In genomic region chr13:97432232-97432916, GRCh38 we compare ENCODE assay signal across 8 cellular contexts. TPM values are rescaled to one million over a fixed set of nuclear protein-coding genes. Genes with fewer than 3 reads are reported as not detected.
DNase-seq lines count a peak whose midpoint lies in the region; ATAC-seq and TF ChIP-seq lines count a peak whose summit lies in the region.

No MANE protein-coding gene starts in this region.

- peaks cover 7 to 37% of the 10 kb centered on the region in 2 donors for H3K4me1 Mint-ChIP-seq in effector memory CD8-positive, alpha-beta T cell (ENCODE audit: low read depth in 2 of 2)
- peaks cover 52% of the 10 kb centered on the region for H3K4me1 Mint-ChIP-seq in neural crest cell

- no peak for TF ChIP-seq CTCF in neural crest cell (conservative IDR thresholded peaks at IDR 0.05)

- H3K9me3 Mint-ChIP-seq in effector memory CD8-positive, alpha-beta T cell: no peaks in the 10 kb centered on the region
- no peaks in the 10 kb centered on the region for H3K9me3 Mint-ChIP-seq in neural crest cell

- peaks cover 15% of the 10 kb centered on the region for H3K36me3 Mint-ChIP-seq in effector memory CD8-positive, alpha-beta T cell (ENCODE audit: insufficient read depth)
- no peaks in the 10 kb centered on the region for H3K36me3 Mint-ChIP-seq in neural crest cell (ENCODE audit: low read depth)

- no peak for ATAC-seq in effector memory CD8-positive, alpha-beta T cell (replicated peaks)

- peak; percentile 2 for DNase-seq in GM03348 (ENCODE audit: low spot score)
- peak; percentile 48 for DNase-seq in NCI-H748 (lab: John Stamatoyannopoulos, UW; ENCODE audit: unreplicated experiment)
- no peak for DNase-seq in effector memory CD8-positive, alpha-beta T cell
- DNase-seq in neural crest cell (ENCODE audit: low read depth, low spot score): no peak
- no peak for DNase-seq in EL
- DNase-seq in NCI-H2196 (lab: John Stamatoyannopoulos, UW; ENCODE audit: unreplicated experiment): no peak
- no peak for DNase-seq in DMS114 treated with DMSO at 0.1 percent for 48 hours (lab: John Stamatoyannopoulos, UW; ENCODE audit: unreplicated experiment)
- DNase-seq in anterior cingulate cortex (lab: John Stamatoyannopoulos, UW): no peak

- peak overlapping the region; percentile 95 to 100 for H3K27ac Mint-ChIP-seq in effector memory CD8-positive, alpha-beta T cell
- H3K27ac Mint-ChIP-seq in neural crest cell (ENCODE audit: unreplicated experiment): peak overlapping the region; percentile 96

- H3K4me3 Mint-ChIP-seq in effector memory CD8-positive, alpha-beta T cell: peak overlapping the region; percentile 81 to 99
- H3K4me3 Mint-ChIP-seq in neural crest cell: peak overlapping the region; percentile 99

- H3K27me3 Mint-ChIP-seq in effector memory CD8-positive, alpha-beta T cell: no peaks in the 10 kb centered on the region
- H3K27me3 Mint-ChIP-seq in neural crest cell (ENCODE audit: low read depth): no peaks in the 10 kb centered on the region

RNA-seq across cellular contexts. Expression of gene RAP2A, which starts 1.6 kb away (rescaled TPM):
- 46.0 and 47.2 TPM in 2 replicates for total RNA-seq in neural crest cell

Comparison
In these comparisons a context has a peak if more than half of its experiments do, and no peak if none do; other contexts are left out.
1. DNase-seq: peak in GM03348 (single experiment) and NCI-H748 (single experiment); none in effector memory CD8-positive, alpha-beta T cell (0 of 3), neural crest cell (single experiment), EL (single experiment), NCI-H2196 (single experiment), DMS114 treated with DMSO at 0.1 percent for 48 hours (single experiment) and anterior cingulate cortex (0 of 58).